In the genomic region with DNA sequence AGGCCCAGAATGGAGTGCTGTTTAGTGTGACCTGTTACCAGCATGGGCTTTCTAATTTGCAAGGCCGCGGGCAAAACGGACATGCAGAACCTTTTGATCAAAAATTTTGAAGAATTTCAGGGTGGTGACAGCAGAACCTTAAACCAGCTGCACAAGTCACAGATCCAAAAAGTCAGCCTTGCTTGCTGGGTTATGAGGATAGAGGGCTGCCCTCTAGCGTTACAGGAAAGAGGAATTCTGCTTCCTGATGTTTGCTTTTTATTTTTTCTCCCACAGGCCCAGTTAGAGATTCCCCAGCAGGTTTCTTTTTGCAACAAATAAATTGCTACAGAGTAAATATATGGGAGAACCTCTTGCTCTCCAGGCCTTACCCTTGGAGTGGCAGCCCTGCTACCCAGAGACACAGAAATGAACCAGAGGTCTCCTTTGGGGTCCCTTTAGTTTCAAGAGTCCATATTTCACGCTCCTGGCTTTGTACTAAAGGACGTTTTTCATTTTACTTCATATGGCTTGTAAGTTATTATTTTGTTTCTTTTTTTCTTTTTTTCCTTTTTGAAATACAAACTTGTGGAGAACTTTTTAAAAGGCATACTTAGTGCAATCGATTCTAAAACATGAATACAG, we compare ENCODE assay signal across 10 cellular contexts. TPM values are rescaled to one million over a fixed set of nuclear protein-coding genes. Genes with fewer than 3 reads are reported as not detected.
DNase-seq lines count a peak whose midpoint lies in the region; ATAC-seq and TF ChIP-seq lines count a peak whose summit lies in the region.
"Had no signal": no experiment of that assay in that cellular context is flagged by ENCODE, and none has a peak within 500 bp of the region (broad histone marks: within the 10 kb centered on the region; RNA-seq: fewer than 3 reads in every experiment).

No MANE protein-coding gene starts in this region.

- no peak overlapping the region for H3K27ac Mint-ChIP-seq in activated naive CD8-positive, alpha-beta T cell treated with anti-CD3 and anti-CD28 coated beads for 36 hours

- H3K4me1 Mint-ChIP-seq in activated naive CD8-positive, alpha-beta T cell treated with anti-CD3 and anti-CD28 coated beads for 36 hours, result peaks cover 5% of the 10 kb centered on the region

- no peak for ATAC-seq in GM21825 (IDR thresholded peaks at IDR 0.05; ENCODE audit: unreplicated experiment)

- H2AFZ ChIP-seq in fibroblast of lung (ENCODE audit: low read length), result no peak overlapping the region

- no peaks in the 10 kb centered on the region for H3K9me3 ChIP-seq in fibroblast of lung (ENCODE audit: control insufficient read depth, insufficient read depth, low read depth, low read length)
- H3K9me3 ChIP-seq: neutrophil had no signal

- H3K9me3 Mint-ChIP-seq in activated naive CD8-positive, alpha-beta T cell treated with anti-CD3 and anti-CD28 coated beads for 36 hours, result no peaks in the 10 kb centered on the region

- H4K20me1 ChIP-seq in fibroblast of lung (ENCODE audit: control insufficient read depth, extremely low read depth, insufficient read depth, low read length), result no peaks in the 10 kb centered on the region
- H4K20me1 ChIP-seq: BLaER1 treated with 17β-estradiol and CSF1 and Interleukin-3, amounts not matched to agents 10 nM and 100 nM had no signal

- H3K36me3 Mint-ChIP-seq in activated naive CD8-positive, alpha-beta T cell treated with anti-CD3 and anti-CD28 coated beads for 36 hours, result no peaks in the 10 kb centered on the region

- no peaks in the 10 kb centered on the region for H3K4me1 ChIP-seq in fibroblast of lung (ENCODE audit: control insufficient read depth, extremely low read depth, insufficient read depth, low read length)

- DNase-seq in NCI-H2227 (lab: John Stamatoyannopoulos, UW; ENCODE audit: unreplicated experiment), result peak; percentile 17
- no peak for DNase-seq in NCI-H2227 treated with DMSO at 0.1 percent for 48 hours (lab: John Stamatoyannopoulos, UW)
- DNase-seq in NCI-H82 treated with DMSO at 0.1 percent for 48 hours (lab: John Stamatoyannopoulos, UW; ENCODE audit: unreplicated experiment), result peak; percentile 31
- peak; percentile 12 to 45 for DNase-seq in fibroblast of lung (ENCODE audit: low read depth in 2 of 2)
- DNase-seq in putamen (ENCODE audit: low spot score), result peak; percentile 42
- no peak for DNase-seq in activated naive CD8-positive, alpha-beta T cell treated with anti-CD3 and anti-CD28 coated beads for 36 hours
- DNase-seq in SKM-1 (lab: John Stamatoyannopoulos, UW; ENCODE audit: unreplicated experiment), result no peak

- peaks cover 6% of the 10 kb centered on the region for H3K27me3 ChIP-seq in fibroblast of lung (ENCODE audit: control insufficient read depth, insufficient read depth, low read length)
- H3K27me3 ChIP-seq: BLaER1 treated with 17β-estradiol and CSF1 and Interleukin-3, amounts not matched to agents 10 nM and 100 nM had no signal

- no peak overlapping the region for H3K4me3 ChIP-seq in fibroblast of lung (replicated peaks in 1 of 4; ENCODE audit: control extremely low read depth in 1 of 4, insufficient read depth in 1 of 4, low read depth in 3 of 4, low read length in 4 of 4)
- H3K4me3 ChIP-seq: BLaER1 treated with 17β-estradiol and CSF1 and Interleukin-3, amounts not matched to agents 10 nM and 100 nM had no signal

- no peaks in the 10 kb centered on the region for H3K79me2 ChIP-seq in fibroblast of lung (ENCODE audit: control insufficient read depth, insufficient read depth, low read length)

- peak; percentile 26 to 83 for TF ChIP-seq CTCF in fibroblast of lung (conservative IDR thresholded peaks at IDR 0.05 in 1 of 2, IDR thresholded peaks at IDR 0.05 in 1 of 2; ENCODE audit: low read depth in 1 of 2, low read length in 2 of 2)

- no peak overlapping the region for H3K4me3 Mint-ChIP-seq in activated naive CD8-positive, alpha-beta T cell treated with anti-CD3 and anti-CD28 coated beads for 36 hours

- H3K9ac ChIP-seq in fibroblast of lung (ENCODE audit: insufficient read depth, low read length), result no peak overlapping the region

- H3K27me3 Mint-ChIP-seq in activated naive CD8-positive, alpha-beta T cell treated with anti-CD3 and anti-CD28 coated beads for 36 hours, result peaks cover 34% of the 10 kb centered on the region

- H3K4me2 ChIP-seq in fibroblast of lung (ENCODE audit: extremely low read depth, insufficient read depth, low read length), result no peak overlapping the region

- H3K36me3 ChIP-seq in fibroblast of lung (ENCODE audit: control insufficient read depth, insufficient read depth, low read length), result no peaks in the 10 kb centered on the region
- H3K36me3 ChIP-seq: BLaER1 treated with 17β-estradiol and CSF1 and Interleukin-3, amounts not matched to agents 10 nM and 100 nM; neutrophil had no signal

- no peak overlapping the region for H3K27ac ChIP-seq in fibroblast of lung (ENCODE audit: insufficient read depth, low read length)
- H3K27ac ChIP-seq: BLaER1 treated with 17β-estradiol and CSF1 and Interleukin-3, amounts not matched to agents 10 nM and 100 nM; neutrophil had no signal

RNA-seq across cellular contexts. Expression of a gene that starts 3.4 kb away (rescaled TPM):
- total RNA-seq in fibroblast of lung, result under 0.01 and 0.26 TPM in 2 replicates
- 0.05 and 0.11 TPM in 2 replicates for polyA plus RNA-seq in fibroblast of lung
- polyA plus RNA-seq in fibroblast of lung (2012), result 0.17 TPM in 1 of 2 replicates, not detected in the other
- polyA minus RNA-seq in fibroblast of lung (ENCODE audit: low replicate concordance), result not detected in 2 replicates
- not detected for total RNA-seq in activated naive CD8-positive, alpha-beta T cell treated with anti-CD3 and anti-CD28 coated beads for 36 hours

Comparison
In these comparisons a context has a peak if more than half of its experiments do, and no peak if none do; other contexts are left out.
1. DNase-seq: peak in NCI-H2227 (single experiment), NCI-H82 treated with DMSO at 0.1 percent for 48 hours (single experiment), fibroblast of lung (2 of 2) and putamen (single experiment); none in NCI-H2227 treated with DMSO at 0.1 percent for 48 hours (single experiment), activated naive CD8-positive, alpha-beta T cell treated with anti-CD3 and anti-CD28 coated beads for 36 hours (single experiment) and SKM-1 (single experiment).